1 cellular context compared by ENCODE assay signal in the genomic region with DNA sequence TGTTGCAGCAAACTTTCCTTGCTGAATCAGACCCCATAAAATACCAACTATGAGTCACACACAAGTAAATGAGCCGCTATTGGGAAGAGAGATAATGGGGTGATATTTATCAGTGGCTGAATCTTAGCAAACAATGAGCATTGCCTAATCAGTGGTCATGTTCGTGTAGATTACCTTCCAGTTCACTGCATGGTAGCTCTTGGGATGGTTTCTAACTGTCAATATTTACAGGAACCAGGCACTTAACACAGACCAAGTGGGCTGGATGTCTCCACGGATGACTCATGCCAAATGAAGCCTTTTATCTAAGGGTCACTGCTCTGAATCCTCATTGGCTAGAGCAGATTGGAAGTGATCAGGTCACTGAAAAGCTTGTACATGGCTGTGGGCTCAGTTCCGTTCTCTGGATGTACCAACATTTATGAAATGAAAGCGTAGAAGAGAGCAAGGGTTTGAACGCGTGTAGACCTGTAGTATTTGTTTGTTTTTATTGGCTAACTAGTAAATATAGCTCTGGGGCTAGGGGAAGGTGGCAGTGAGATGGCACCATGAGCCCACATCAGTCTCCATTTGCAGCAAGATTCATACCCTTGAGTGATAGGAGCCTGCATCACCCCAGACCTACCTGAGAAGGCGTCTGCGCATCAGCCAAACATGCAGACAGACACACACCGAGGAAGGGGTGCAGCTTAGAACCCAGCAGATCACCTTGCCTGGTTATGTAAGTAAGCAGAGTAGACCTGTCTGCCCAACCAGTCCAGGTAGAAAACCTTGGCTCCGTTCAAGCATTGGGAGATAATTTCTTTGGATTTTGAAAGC.
TF ChIP-seq lines count a peak whose summit lies in the region.

No MANE protein-coding gene starts in this region.

TF ChIP-seq in HepG2, 621 proteins besides CTCF, POLR2A, EP300 and RAD21 (continued from another document and continues in another):
- TF ChIP-seq, protein P1, sequence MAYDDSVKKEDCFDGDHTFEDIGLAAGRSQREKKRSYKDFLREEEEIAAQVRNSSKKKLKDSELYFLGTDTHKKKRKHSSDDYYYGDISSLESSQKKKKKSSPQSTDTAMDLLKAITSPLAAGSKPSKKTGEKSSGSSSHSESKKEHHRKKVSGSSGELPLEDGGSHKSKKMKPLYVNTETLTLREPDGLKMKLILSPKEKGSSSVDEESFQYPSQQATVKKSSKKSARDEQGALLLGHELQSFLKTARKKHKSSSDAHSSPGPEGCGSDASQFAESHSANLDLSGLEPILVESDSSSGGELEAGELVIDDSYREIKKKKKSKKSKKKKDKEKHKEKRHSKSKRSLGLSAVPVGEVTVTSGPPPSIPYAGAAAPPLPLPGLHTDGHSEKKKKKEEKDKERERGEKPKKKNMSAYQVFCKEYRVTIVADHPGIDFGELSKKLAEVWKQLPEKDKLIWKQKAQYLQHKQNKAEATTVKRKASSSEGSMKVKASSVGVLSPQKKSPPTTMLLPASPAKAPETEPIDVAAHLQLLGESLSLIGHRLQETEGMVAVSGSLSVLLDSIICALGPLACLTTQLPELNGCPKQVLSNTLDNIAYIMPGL (CRISPR knock-in tag; IDR thresholded peaks at IDR 0.05; ENCODE audit: borderline replicate concordance in 1 of 2, low read depth in 1 of 2), result peak in 1 of 2 experiments; percentile 7; a peak in 1 of 4 replicates
- TF ChIP-seq, protein P2, sequence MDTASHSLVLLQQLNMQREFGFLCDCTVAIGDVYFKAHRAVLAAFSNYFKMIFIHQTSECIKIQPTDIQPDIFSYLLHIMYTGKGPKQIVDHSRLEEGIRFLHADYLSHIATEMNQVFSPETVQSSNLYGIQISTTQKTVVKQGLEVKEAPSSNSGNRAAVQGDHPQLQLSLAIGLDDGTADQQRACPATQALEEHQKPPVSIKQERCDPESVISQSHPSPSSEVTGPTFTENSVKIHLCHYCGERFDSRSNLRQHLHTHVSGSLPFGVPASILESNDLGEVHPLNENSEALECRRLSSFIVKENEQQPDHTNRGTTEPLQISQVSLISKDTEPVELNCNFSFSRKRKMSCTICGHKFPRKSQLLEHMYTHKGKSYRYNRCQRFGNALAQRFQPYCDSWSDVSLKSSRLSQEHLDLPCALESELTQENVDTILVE (CRISPR knock-in tag; IDR thresholded peaks at IDR 0.05), result peak; percentile 86; the same call in 1 of the 2 replicates
- TF ChIP-seq SETDB1 (CRISPR knock-in tag; IDR thresholded peaks at IDR 0.05; ENCODE audit: borderline replicate concordance), result no peak
- TF ChIP-seq CBFB (CRISPR knock-in tag; IDR thresholded peaks at IDR 0.05), result peak; percentile 97
- peak; percentile 81 for TF ChIP-seq HNF4G (IDR thresholded peaks at IDR 0.05; ENCODE audit: borderline replicate concordance, low read depth, low read length)
- TF ChIP-seq HNF4G (CRISPR knock-in tag; IDR thresholded peaks at IDR 0.05; ENCODE audit: borderline replicate concordance, low read depth), result 0 out of 2 replicates have a peak, but pooled peaks have one; percentile 85
- TF ChIP-seq, protein P3, sequence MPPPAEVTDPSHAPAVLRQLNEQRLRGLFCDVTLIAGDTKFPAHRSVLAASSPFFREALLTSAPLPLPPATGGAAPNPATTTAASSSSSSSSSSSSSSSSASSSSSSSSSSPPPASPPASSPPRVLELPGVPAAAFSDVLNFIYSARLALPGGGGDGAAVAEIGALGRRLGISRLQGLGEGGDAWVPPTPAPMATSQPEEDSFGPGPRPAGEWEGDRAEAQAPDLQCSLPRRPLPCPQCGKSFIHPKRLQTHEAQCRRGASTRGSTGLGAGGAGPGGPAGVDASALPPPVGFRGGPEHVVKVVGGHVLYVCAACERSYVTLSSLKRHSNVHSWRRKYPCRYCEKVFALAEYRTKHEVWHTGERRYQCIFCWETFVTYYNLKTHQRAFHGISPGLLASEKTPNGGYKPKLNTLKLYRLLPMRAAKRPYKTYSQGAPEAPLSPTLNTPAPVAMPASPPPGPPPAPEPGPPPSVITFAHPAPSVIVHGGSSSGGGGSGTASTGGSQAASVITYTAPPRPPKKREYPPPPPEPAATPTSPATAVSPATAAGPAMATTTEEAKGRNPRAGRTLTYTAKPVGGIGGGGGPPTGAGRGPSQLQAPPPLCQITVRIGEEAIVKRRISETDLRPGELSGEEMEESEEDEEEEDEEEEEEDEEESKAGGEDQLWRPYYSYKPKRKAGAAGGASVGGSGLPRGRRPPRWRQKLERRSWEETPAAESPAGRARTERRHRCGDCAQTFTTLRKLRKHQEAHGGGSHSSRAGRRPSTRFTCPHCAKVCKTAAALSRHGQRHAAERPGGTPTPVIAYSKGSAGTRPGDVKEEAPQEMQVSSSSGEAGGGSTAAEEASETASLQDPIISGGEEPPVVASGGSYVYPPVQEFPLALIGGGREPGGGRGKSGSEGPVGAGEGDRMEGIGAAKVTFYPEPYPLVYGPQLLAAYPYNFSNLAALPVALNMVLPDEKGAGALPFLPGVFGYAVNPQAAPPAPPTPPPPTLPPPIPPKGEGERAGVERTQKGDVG (CRISPR knock-in tag; IDR thresholded peaks at IDR 0.05; ENCODE audit: borderline replicate concordance), result peak; percentile 93
- TF ChIP-seq ZBTB3 (CRISPR knock-in tag; IDR thresholded peaks at IDR 0.05; ENCODE audit: borderline replicate concordance, low read depth), result peak; percentile 97
- TF ChIP-seq, protein P4, sequence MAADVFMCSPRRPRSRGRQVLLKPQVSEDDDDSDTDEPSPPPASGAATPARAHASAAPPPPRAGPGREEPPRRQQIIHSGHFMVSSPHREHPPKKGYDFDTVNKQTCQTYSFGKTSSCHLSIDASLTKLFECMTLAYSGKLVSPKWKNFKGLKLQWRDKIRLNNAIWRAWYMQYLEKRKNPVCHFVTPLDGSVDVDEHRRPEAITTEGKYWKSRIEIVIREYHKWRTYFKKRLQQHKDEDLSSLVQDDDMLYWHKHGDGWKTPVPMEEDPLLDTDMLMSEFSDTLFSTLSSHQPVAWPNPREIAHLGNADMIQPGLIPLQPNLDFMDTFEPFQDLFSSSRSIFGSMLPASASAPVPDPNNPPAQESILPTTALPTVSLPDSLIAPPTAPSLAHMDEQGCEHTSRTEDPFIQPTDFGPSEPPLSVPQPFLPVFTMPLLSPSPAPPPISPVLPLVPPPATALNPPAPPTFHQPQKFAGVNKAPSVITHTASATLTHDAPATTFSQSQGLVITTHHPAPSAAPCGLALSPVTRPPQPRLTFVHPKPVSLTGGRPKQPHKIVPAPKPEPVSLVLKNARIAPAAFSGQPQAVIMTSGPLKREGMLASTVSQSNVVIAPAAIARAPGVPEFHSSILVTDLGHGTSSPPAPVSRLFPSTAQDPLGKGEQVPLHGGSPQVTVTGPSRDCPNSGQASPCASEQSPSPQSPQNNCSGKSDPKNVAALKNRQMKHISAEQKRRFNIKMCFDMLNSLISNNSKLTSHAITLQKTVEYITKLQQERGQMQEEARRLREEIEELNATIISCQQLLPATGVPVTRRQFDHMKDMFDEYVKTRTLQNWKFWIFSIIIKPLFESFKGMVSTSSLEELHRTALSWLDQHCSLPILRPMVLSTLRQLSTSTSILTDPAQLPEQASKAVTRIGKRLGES (CRISPR knock-in tag; IDR thresholded peaks at IDR 0.05; ENCODE audit: borderline replicate concordance), result peak; percentile 64
- TF ChIP-seq ZKSCAN8 (CRISPR knock-in tag; IDR thresholded peaks at IDR 0.05; ENCODE audit: borderline replicate concordance), result peak; percentile 63; the same call in 1 of the 2 replicates
- peak; percentile 91 for TF ChIP-seq TCF7L2 (IDR thresholded peaks at IDR 0.05; ENCODE audit: low read depth, low read length)
- peak; percentile 48; the same call in 1 of the 2 replicates for TF ChIP-seq NFE2L2 (IDR thresholded peaks at IDR 0.05; ENCODE audit: low read length)
- TF ChIP-seq, protein P5, sequence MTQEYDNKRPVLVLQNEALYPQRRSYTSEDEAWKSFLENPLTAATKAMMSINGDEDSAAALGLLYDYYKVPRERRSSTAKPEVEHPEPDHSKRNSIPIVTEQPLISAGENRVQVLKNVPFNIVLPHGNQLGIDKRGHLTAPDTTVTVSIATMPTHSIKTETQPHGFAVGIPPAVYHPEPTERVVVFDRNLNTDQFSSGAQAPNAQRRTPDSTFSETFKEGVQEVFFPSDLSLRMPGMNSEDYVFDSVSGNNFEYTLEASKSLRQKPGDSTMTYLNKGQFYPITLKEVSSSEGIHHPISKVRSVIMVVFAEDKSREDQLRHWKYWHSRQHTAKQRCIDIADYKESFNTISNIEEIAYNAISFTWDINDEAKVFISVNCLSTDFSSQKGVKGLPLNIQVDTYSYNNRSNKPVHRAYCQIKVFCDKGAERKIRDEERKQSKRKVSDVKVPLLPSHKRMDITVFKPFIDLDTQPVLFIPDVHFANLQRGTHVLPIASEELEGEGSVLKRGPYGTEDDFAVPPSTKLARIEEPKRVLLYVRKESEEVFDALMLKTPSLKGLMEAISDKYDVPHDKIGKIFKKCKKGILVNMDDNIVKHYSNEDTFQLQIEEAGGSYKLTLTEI (CRISPR knock-in tag; conservative IDR thresholded peaks at IDR 0.05), result no peak
- TF ChIP-seq GTF3A (CRISPR knock-in tag; conservative IDR thresholded peaks at IDR 0.05), result no peak
- no peak for TF ChIP-seq ZNF468 (CRISPR knock-in tag; IDR thresholded peaks at IDR 0.05)
- no peak for TF ChIP-seq TMF1 (CRISPR knock-in tag; IDR thresholded peaks at IDR 0.05; ENCODE audit: low read depth)
- TF ChIP-seq PTBP1 (IDR thresholded peaks at IDR 0.05; ENCODE audit: low read depth, low read length, poor library complexity, severe bottlenecking), result no peak
- TF ChIP-seq IRF2 (CRISPR knock-in tag; IDR thresholded peaks at IDR 0.05), result peak; percentile 96
- TF ChIP-seq ZFAT (CRISPR knock-in tag; conservative IDR thresholded peaks at IDR 0.05), result no peak
- TF ChIP-seq, protein P6, sequence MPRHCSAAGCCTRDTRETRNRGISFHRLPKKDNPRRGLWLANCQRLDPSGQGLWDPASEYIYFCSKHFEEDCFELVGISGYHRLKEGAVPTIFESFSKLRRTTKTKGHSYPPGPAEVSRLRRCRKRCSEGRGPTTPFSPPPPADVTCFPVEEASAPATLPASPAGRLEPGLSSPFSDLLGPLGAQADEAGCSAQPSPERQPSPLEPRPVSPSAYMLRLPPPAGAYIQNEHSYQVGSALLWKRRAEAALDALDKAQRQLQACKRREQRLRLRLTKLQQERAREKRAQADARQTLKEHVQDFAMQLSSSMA (CRISPR knock-in tag; IDR thresholded peaks at IDR 0.05), result no peak
- peak; percentile 98 for TF ChIP-seq CEBPG (CRISPR knock-in tag; IDR thresholded peaks at IDR 0.05)
- TF ChIP-seq, protein P7, sequence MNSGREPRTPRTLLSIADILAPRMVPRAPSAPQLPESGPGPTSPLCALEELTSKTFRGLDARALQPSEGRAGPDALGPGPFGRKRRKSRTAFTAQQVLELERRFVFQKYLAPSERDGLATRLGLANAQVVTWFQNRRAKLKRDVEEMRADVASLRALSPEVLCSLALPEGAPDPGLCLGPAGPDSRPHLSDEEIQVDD (CRISPR knock-in tag; IDR thresholded peaks at IDR 0.05; ENCODE audit: borderline replicate concordance), result no peak
- TF ChIP-seq ZNF670 (CRISPR knock-in tag; IDR thresholded peaks at IDR 0.05; ENCODE audit: borderline replicate concordance), result peak; percentile 27; the same call in 1 of the 2 replicates
- peak; percentile 76; the same call in 1 of the 2 replicates for TF ChIP-seq ESRRA (CRISPR knock-in tag; IDR thresholded peaks at IDR 0.05; ENCODE audit: low read depth)
- TF ChIP-seq, protein P8, sequence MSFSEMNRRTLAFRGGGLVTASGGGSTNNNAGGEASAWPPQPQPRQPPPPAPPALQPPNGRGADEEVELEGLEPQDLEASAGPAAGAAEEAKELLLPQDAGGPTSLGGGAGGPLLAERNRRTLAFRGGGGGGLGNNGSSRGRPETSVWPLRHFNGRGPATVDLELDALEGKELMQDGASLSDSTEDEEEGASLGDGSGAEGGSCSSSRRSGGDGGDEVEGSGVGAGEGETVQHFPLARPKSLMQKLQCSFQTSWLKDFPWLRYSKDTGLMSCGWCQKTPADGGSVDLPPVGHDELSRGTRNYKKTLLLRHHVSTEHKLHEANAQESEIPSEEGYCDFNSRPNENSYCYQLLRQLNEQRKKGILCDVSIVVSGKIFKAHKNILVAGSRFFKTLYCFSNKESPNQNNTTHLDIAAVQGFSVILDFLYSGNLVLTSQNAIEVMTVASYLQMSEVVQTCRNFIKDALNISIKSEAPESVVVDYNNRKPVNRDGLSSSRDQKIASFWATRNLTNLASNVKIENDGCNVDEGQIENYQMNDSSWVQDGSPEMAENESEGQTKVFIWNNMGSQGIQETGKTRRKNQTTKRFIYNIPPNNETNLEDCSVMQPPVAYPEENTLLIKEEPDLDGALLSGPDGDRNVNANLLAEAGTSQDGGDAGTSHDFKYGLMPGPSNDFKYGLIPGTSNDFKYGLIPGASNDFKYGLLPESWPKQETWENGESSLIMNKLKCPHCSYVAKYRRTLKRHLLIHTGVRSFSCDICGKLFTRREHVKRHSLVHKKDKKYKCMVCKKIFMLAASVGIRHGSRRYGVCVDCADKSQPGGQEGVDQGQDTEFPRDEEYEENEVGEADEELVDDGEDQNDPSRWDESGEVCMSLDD (CRISPR knock-in tag; IDR thresholded peaks at IDR 0.05; ENCODE audit: borderline replicate concordance), result peak; percentile 99
- no peak for TF ChIP-seq LCORL (IDR thresholded peaks at IDR 0.05)
- peak; percentile 91 for TF ChIP-seq LCORL (CRISPR knock-in tag; IDR thresholded peaks at IDR 0.05)
- TF ChIP-seq, protein P9, sequence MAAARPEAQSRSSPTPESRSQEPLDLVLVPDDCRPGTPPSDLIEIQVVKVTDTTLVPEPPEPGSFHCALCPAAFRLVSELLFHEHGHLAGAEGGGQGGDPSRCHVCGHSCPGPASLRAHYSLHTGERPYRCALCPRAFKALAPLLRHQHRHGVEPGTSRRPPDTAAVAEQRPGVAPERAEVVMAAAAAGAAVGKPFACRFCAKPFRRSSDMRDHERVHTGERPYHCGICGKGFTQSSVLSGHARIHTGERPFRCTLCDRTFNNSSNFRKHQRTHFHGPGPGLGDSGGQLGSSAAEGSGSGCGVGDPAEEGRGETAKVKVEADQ (CRISPR knock-in tag; IDR thresholded peaks at IDR 0.05; ENCODE audit: borderline replicate concordance), result no peak
- TF ChIP-seq, protein P10, sequence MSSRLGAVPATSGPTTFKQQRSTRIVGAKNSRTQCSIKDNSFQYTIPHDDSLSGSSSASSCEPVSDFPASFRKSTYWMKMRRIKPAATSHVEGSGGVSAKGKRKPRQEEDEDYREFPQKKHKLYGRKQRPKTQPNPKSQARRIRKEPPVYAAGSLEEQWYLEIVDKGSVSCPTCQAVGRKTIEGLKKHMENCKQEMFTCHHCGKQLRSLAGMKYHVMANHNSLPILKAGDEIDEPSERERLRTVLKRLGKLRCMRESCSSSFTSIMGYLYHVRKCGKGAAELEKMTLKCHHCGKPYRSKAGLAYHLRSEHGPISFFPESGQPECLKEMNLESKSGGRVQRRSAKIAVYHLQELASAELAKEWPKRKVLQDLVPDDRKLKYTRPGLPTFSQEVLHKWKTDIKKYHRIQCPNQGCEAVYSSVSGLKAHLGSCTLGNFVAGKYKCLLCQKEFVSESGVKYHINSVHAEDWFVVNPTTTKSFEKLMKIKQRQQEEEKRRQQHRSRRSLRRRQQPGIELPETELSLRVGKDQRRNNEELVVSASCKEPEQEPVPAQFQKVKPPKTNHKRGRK (CRISPR knock-in tag; IDR thresholded peaks at IDR 0.05), result no peak
- no peak for TF ChIP-seq CCAR2 (optimal IDR thresholded peaks at IDR 0.05; ENCODE audit: low read depth, low read length)
- TF ChIP-seq, protein P11, sequence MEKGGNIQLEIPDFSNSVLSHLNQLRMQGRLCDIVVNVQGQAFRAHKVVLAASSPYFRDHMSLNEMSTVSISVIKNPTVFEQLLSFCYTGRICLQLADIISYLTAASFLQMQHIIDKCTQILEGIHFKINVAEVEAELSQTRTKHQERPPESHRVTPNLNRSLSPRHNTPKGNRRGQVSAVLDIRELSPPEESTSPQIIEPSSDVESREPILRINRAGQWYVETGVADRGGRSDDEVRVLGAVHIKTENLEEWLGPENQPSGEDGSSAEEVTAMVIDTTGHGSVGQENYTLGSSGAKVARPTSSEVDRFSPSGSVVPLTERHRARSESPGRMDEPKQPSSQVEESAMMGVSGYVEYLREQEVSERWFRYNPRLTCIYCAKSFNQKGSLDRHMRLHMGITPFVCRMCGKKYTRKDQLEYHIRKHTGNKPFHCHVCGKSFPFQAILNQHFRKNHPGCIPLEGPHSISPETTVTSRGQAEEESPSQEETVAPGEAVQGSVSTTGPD (CRISPR knock-in tag; IDR thresholded peaks at IDR 0.05), result peak; percentile 95
- peak; percentile 55; the same call in 1 of the 2 replicates for TF ChIP-seq SRY (CRISPR knock-in tag; IDR thresholded peaks at IDR 0.05)
